ENCODE assay signal across 1 cellular context in genomic region chr12:112577473-112578334, GRCh38.
A peak's percentile ranks its signal among the peaks of the same experiment; 100 is the strongest.
TF ChIP-seq lines count a peak whose summit lies in the region.

No MANE protein-coding gene starts in this region.

TF ChIP-seq in WTC11, 78 proteins besides CTCF, POLR2A, EP300 and RAD21 (continued from another document):
- TF ChIP-seq ZNF512 (CRISPR knock-in tag; IDR thresholded peaks at IDR 0.05; ENCODE audit: borderline replicate concordance) (no peak), PREB (CRISPR knock-in tag; IDR thresholded peaks at IDR 0.05; ENCODE audit: borderline replicate concordance) (no peak), JAZF1 (CRISPR knock-in tag; IDR thresholded peaks at IDR 0.05) (no peak), FOXP1 (CRISPR knock-in tag; IDR thresholded peaks at IDR 0.05; ENCODE audit: borderline replicate concordance) (no peak), ZNF416 (CRISPR knock-in tag; IDR thresholded peaks at IDR 0.05) (no peak), ESRRA (CRISPR knock-in tag; IDR thresholded peaks at IDR 0.05; ENCODE audit: borderline replicate concordance) (no peak), ZNF423 (CRISPR knock-in tag; IDR thresholded peaks at IDR 0.05) (peak; percentile 99), IRF1 (CRISPR knock-in tag; IDR thresholded peaks at IDR 0.05) (no peak), ZNF671 (CRISPR knock-in tag; IDR thresholded peaks at IDR 0.05) (no peak), FOXP4 (CRISPR knock-in tag; IDR thresholded peaks at IDR 0.05) (peak; percentile 84; the same call in 1 of the 2 replicates)
